Comparison of ENCODE assay signal across 8 cellular contexts in the genomic region with DNA sequence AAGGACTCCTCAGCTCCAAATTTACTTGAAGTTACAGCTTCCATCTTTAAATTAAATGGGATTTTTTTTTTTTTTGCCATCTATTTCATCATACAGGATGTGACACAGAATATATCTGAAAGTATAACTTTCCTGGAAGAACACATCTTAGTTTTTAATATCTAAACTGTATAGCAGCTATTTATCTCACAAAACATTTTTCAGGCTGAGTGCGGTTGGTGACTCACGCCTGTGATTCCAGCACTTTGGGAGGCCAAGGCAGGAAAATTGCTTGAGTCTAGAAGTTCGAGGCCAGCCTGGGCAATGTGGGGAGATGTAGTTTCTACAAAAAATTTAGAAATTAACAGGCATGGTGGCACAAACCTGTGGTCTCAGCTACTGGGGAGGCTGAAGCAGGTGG.
DNase-seq lines count a peak whose midpoint lies in the region; TF ChIP-seq lines count a peak whose summit lies in the region.
"Not testable (repeated sequence)": the region's sequence is repeated elsewhere in the genome, so short reads cannot be mapped to it uniquely, and the experiment has no call there.

No MANE protein-coding gene starts in this region.

- not testable (repeated sequence) for H3K27ac Mint-ChIP-seq in mesothelial cell of epicardium

- H3K27me3 Mint-ChIP-seq in mesothelial cell of epicardium (ENCODE audit: low read depth) = peaks cover 39% of the 10 kb centered on the region

- not testable (repeated sequence) for H3K9ac ChIP-seq in OCI-LY1 (ENCODE audit: low read length)

- peak overlapping the region; percentile 91 for H3K4me2 ChIP-seq in OCI-LY1 (ENCODE audit: low read length)

- in situ Hi-C loops in astrocyte of the cerebellum (cut with HindIII; ENCODE audit: low sequenced_read_pairs) = not testable (repeated sequence)

- H3F3A ChIP-seq in OCI-LY1 (ENCODE audit: insufficient read depth, low read length) = not testable (repeated sequence)

- H3K27me3 ChIP-seq in OCI-LY1 (ENCODE audit: insufficient read depth, low read length) = not testable (repeated sequence)

- H3K36me3 ChIP-seq in OCI-LY1 (ENCODE audit: insufficient read depth, low read length) = not testable (repeated sequence)

- H3K4me3 ChIP-seq in AG09309 (ENCODE audit: control insufficient read depth, low read depth, low read length) (peak overlapping the region; percentile 79), OCI-LY1 (ENCODE audit: low read depth, low read length, poor library complexity, severe bottlenecking) (peak overlapping the region; percentile 80), astrocyte of the cerebellum (ENCODE audit: low read depth, low read length) (peak overlapping the region; percentile 71), fibroblast of mammary gland (ENCODE audit: control insufficient read depth, low read depth, low read length) (peak overlapping the region; percentile 68)

- not testable (repeated sequence) for H2AFZ ChIP-seq in OCI-LY1 (ENCODE audit: low read length)

- not testable (repeated sequence) for H3K9me3 Mint-ChIP-seq in mesothelial cell of epicardium

- not testable (repeated sequence) for H3K9me3 ChIP-seq in OCI-LY1 (ENCODE audit: low read length)

- peak; percentile 46 for DNase-seq in AG09309 (ENCODE audit: low read depth)
- DNase-seq in H4 (ENCODE audit: low spot score) = peak; percentile 48
- peak; percentile 44 to 61 for DNase-seq in activated CD4-positive, alpha-beta T cell treated with anti-CD3 and anti-CD28 coated beads, Interleukin-2, amount 50 U/mL, for 48 hours
- DNase-seq in astrocyte of the cerebellum (ENCODE audit: low read depth); mesothelial cell of epicardium (ENCODE audit: low spot score in 2 of 2, unreplicated experiment in 2 of 2): not testable (repeated sequence)
- peak; percentile 87 for DNase-seq in fibroblast of mammary gland (ENCODE audit: low read depth)
- peak; percentile 61 for DNase-seq in stimulated activated CD4-positive, alpha-beta T cell treated with anti-CD3 and anti-CD28 coated beads, Interleukin-15, amount 100 ng/mL, for 24 hours

- peak overlapping the region; percentile 77 for H3K4me3 Mint-ChIP-seq in mesothelial cell of epicardium

- H3K36me3 Mint-ChIP-seq in mesothelial cell of epicardium = not testable (repeated sequence)

- H4K20me1 ChIP-seq in OCI-LY1 (ENCODE audit: insufficient read depth, low read length) = not testable (repeated sequence)

- H3K79me2 ChIP-seq in OCI-LY1 (ENCODE audit: insufficient read depth, low read length) = not testable (repeated sequence)

- peaks cover 18% of the 10 kb centered on the region for H3K4me1 Mint-ChIP-seq in mesothelial cell of epicardium

- not testable (repeated sequence) for H3K9me2 ChIP-seq in OCI-LY1 (ENCODE audit: low read depth, low read length)

- peaks cover 24% of the 10 kb centered on the region for H3K4me1 ChIP-seq in OCI-LY1 (ENCODE audit: insufficient read depth, low read length, severe bottlenecking)

- H3K27ac ChIP-seq in OCI-LY1 (ENCODE audit: low read depth, low read length, poor library complexity, severe bottlenecking) = not testable (repeated sequence)

- TF ChIP-seq CTCF in AG09309 (IDR thresholded peaks at IDR 0.05; ENCODE audit: control insufficient read depth, insufficient read depth, low read depth, low read length, missing control alignments); OCI-LY1 (IDR thresholded peaks at IDR 0.05; ENCODE audit: low read length); astrocyte of the cerebellum (IDR thresholded peaks at IDR 0.05; ENCODE audit: low read depth, low read length, missing control alignments); fibroblast of mammary gland (conservative IDR thresholded peaks at IDR 0.05; ENCODE audit: control insufficient read depth, insufficient read depth, low read depth, low read length); mesothelial cell of epicardium (IDR thresholded peaks at IDR 0.05; ENCODE audit: unreplicated experiment): not testable (repeated sequence)
